ENCODE assay signal across 8 cellular contexts in the genomic region with DNA sequence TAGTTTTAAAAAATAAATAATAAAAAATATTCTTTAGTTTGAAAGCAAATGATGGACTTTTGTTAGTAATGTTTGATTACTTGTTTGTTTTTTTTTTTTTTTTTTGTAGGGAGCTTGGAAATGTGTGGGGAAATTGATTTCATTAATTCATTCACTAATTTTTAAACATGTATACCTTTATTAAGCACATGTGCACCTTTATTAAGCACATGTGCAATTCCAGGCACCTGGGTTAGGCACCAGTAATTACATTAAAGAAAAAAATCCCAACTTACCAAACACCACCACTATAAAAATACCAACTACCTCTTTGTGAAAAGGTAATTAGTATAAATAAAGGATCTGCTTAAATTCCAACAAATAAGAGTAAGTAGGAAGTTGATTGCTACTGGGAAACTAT. TPM values are rescaled to one million over a fixed set of nuclear protein-coding genes. Genes with fewer than 3 reads are reported as not detected.
"Had no signal": no experiment of that assay in that cellular context is flagged by ENCODE, and none has a peak within 500 bp of the region (broad histone marks: within the 10 kb centered on the region; RNA-seq: fewer than 3 reads in every experiment).

No MANE protein-coding gene starts in this region.

- H3K4me3 Mint-ChIP-seq: HFFc6, IgD-negative memory B cell had no signal

- ATAC-seq: HCT116 had no signal

- H3K36me3 Mint-ChIP-seq: IgD-negative memory B cell had no signal

- DNase-seq: GM23248, GOT3, H7, HFFc6 had no signal

- H3K27ac Mint-ChIP-seq: HFFc6, IgD-negative memory B cell had no signal

- FAIRE-seq: HTR-8/SVneo had no signal

- H3K9me3 Mint-ChIP-seq: HFFc6, IgD-negative memory B cell had no signal

RNA-seq across cellular contexts. Expression of a gene that starts 9.5 kb away (rescaled TPM):
- total RNA-seq: HT-29 had no signal
